ENCODE assay signal across 16 cellular contexts in the genomic region with DNA sequence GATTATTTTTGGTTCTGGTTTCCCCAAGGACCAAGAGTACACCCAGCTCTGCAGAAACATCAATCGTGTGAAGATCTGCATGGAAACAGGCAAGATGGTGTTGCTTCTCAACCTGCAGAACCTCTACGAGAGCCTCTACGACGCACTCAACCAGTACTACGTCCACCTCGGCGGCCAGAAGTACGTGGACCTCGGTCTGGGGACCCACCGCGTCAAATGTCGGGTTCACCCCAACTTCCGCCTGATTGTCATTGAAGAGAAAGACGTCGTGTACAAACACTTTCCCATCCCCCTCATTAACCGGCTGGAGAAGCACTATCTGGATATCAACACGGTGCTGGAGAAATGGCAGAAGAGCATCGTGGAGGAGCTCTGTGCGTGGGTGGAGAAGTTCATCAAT.
"Had no signal": no experiment of that assay in that cellular context is flagged by ENCODE, and none has a peak within 500 bp of the region (broad histone marks: within the 10 kb centered on the region; RNA-seq: fewer than 3 reads in every experiment).

No MANE protein-coding gene starts in this region.

- H3K4me1 ChIP-seq: thyroid gland had no signal

- H3K27me3 Mint-ChIP-seq: naive thymus-derived CD8-positive, alpha-beta T cell had no signal

- H3K9me3 Mint-ChIP-seq: activated T-helper 1 cell treated with anti-CD3 and anti-CD28 coated beads, Interleukin-12 subunit alpha, Interleukin-12 subunit beta, Interleukin-2, Interleukin-4 antibody, amounts not matched to agents 30 ng/mL and 10 ng/mL and 1 ng/mL, durations not matched to agents 14 hours and 24 hours and 36 hours; naive thymus-derived CD8-positive, alpha-beta T cell had no signal

- H3K27ac ChIP-seq: dorsolateral prefrontal cortex, epithelial cell of prostate, hepatocyte, thyroid gland, VCaP had no signal

- DNase-seq: activated CD4-positive, alpha-beta T cell treated with anti-CD3 and anti-CD28 coated beads, Interleukin-2, amount 50 U/mL, for 4 hours; activated CD4-positive, CD25-positive, alpha-beta regulatory T cell treated with anti-CD3 and anti-CD28 coated beads, Interleukin-2, amount 50 U/mL, for 72 hours; activated naive CD4-positive, alpha-beta T cell; amniotic stem cell; dorsolateral prefrontal cortex; foreskin fibroblast; mesendoderm; naive thymus-derived CD8-positive, alpha-beta T cell; nucleus accumbens; stimulated activated naive CD4-positive, alpha-beta T cell; T-helper 2 cell; thyroid gland had no signal

- H3K9me3 ChIP-seq: thyroid gland had no signal

- H3K4me3 Mint-ChIP-seq: activated T-helper 1 cell treated with anti-CD3 and anti-CD28 coated beads, Interleukin-12 subunit alpha, Interleukin-12 subunit beta, Interleukin-2, Interleukin-4 antibody, amounts not matched to agents 30 ng/mL and 10 ng/mL and 1 ng/mL, durations not matched to agents 14 hours and 24 hours and 36 hours; naive thymus-derived CD8-positive, alpha-beta T cell had no signal

- H3K27me3 ChIP-seq: dorsolateral prefrontal cortex, hepatocyte, thyroid gland had no signal

- H3K4me3 ChIP-seq: dorsolateral prefrontal cortex, hepatocyte, thyroid gland had no signal

- ATAC-seq: naive thymus-derived CD8-positive, alpha-beta T cell had no signal
